In the genomic region with DNA sequence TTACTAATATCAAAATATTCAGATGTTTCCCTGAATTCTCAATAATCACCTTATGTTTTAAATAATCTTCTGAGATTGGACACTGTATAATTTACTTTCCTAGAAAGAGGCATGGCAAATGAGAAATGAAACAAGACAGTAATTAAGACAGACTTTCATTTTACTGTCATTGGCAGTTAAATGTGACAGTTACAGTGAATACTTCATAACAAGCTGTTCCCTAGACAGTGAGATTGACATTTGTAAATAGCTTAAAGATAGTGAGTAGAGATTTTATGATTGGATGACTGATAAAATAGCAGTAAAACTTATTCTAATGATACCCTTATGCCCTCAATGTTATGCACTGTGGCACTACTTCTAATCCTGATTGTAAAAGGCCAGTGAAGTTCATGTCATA, we compare ENCODE assay signal across 40 cellular contexts.
"Had no signal": no experiment of that assay in that cellular context is flagged by ENCODE, and none has a peak within 500 bp of the region (broad histone marks: within the 10 kb centered on the region; RNA-seq: fewer than 3 reads in every experiment).

No MANE protein-coding gene starts in this region.

- FAIRE-seq: astrocyte, bronchial epithelial cell had no signal

- DNase-seq: activated effector memory CD4-positive, alpha-beta T cell treated with anti-CD3 and anti-CD28 coated beads, Interleukin-2, amount 50 U/mL, for 16 hours; activated effector memory CD4-positive, alpha-beta T cell treated with Interleukin-2 at 50 U/mL for 16 hours; activated gamma-delta T cell; activated gamma-delta T cell treated with Interleukin-2 at 50 U/mL for 16 hours; activated naive CD4-positive, alpha-beta T cell; activated naive CD4-positive, alpha-beta T cell treated with anti-CD3 and anti-CD28 coated beads for 36 hours; activated naive CD4-positive, alpha-beta T cell treated with anti-CD3 and anti-CD28 coated beads, Interleukin-2, amount 10 ng/mL, durations not matched to agents 7 days and 5 days; activated naive CD4-positive, alpha-beta T cell treated with anti-CD3 and anti-CD28 coated beads, Interleukin-2, amount 50 U/mL, for 16 hours; activated naive CD4-positive, alpha-beta T cell treated with Interleukin-2 at 50 U/mL for 16 hours; activated naive CD8-positive, alpha-beta T cell treated with anti-CD3 and anti-CD28 coated beads for 36 hours; activated naive CD8-positive, alpha-beta T cell treated with anti-CD3 and anti-CD28 coated beads, Interleukin-2, amount 10 ng/mL, durations not matched to agents 7 days and 5 days; activated T-cell treated with anti-CD3 and anti-CD28 coated beads for 4 hours; activated T-cell treated with anti-CD3 and anti-CD28 coated beads, Interleukin-2, amount 50 U/mL, for 1 hour; activated T-cell treated with anti-CD3 and anti-CD28 coated beads, Interleukin-2, amount 50 U/mL, for 24 hours; activated T-cell treated with anti-CD3 and anti-CD28 coated beads, Interleukin-2, amount 50 U/mL, for 4 hours; activated T-cell treated with anti-CD3 and anti-CD28 coated beads, Interleukin-2, amount 50 U/mL, for 48 hours; activated T-cell treated with anti-CD3 and anti-CD28 coated beads, Interleukin-2, amount 50 U/mL, for 72 hours; adrenal gland; amniotic stem cell; amygdala; anterior cingulate cortex; aorta; body of pancreas; brain microvascular endothelial cell; caudate nucleus; central memory CD4-positive, alpha-beta T cell; cerebellar nuclear complex had no signal

- H3K9me3 Mint-ChIP-seq: activated naive CD4-positive, alpha-beta T cell treated with anti-CD3 and anti-CD28 coated beads for 36 hours; activated naive CD4-positive, alpha-beta T cell treated with anti-CD3 and anti-CD28 coated beads, Interleukin-2, amount 50 U/mL, for 24 hours; activated naive CD4-positive, alpha-beta T cell treated with anti-CD3 and anti-CD28 coated beads, Interleukin-2, amount 50 U/mL, for 72 hours; activated naive CD8-positive, alpha-beta T cell treated with anti-CD3 and anti-CD28 coated beads for 36 hours; activated naive CD8-positive, alpha-beta T cell treated with anti-CD3 and anti-CD28 coated beads, Interleukin-2, amount 10 ng/mL, durations not matched to agents 7 days and 5 days; activated T-helper 1 cell treated with anti-CD3 and anti-CD28 coated beads, Interleukin-12 subunit alpha, Interleukin-12 subunit beta, Interleukin-2, Interleukin-4 antibody, amounts not matched to agents 30 ng/mL and 10 ng/mL and 1 ng/mL, durations not matched to agents 14 hours and 24 hours and 36 hours; activated T-helper 17 cell treated with anti-CD3 and anti-CD28 coated beads, Interleukin-2, amount 50 U/mL, for 72 hours; activated T-helper 2 cell treated with anti-CD3 and anti-CD28 coated beads, Interferon-gamma antibody, Interleukin-2, Interleukin-4, amounts not matched to agents 10 μg/mL and 5 μg/mL and 100 μg/mL, durations not matched to agents 14 hours and 24 hours and 36 hours; brain had no signal

- H3K4me3 ChIP-seq: adrenal gland, ascending aorta, body of pancreas, breast epithelium, cardiac muscle cell had no signal

- H3K4me1 ChIP-seq: adrenal gland, ascending aorta, body of pancreas, breast epithelium had no signal

- H3K36me3 ChIP-seq: adrenal gland, ascending aorta, brain microvascular endothelial cell, cardiac muscle cell had no signal

- H3K27me3 Mint-ChIP-seq: activated naive CD4-positive, alpha-beta T cell treated with anti-CD3 and anti-CD28 coated beads, Interleukin-2, amount 10 ng/mL, durations not matched to agents 7 days and 5 days; activated naive CD4-positive, alpha-beta T cell treated with anti-CD3 and anti-CD28 coated beads, Interleukin-2, amount 50 U/mL, for 24 hours; activated naive CD8-positive, alpha-beta T cell; activated naive CD8-positive, alpha-beta T cell treated with anti-CD3 and anti-CD28 coated beads for 36 hours; activated naive CD8-positive, alpha-beta T cell treated with anti-CD3 and anti-CD28 coated beads, Interleukin-2, amount 10 ng/mL, durations not matched to agents 7 days and 5 days; activated T-cell treated with anti-CD3 and anti-CD28 coated beads, Interleukin-2, amount 50 U/mL, for 24 hours; activated T-helper 17 cell treated with anti-CD3 and anti-CD28 coated beads, Interleukin-2, amount 50 U/mL, for 72 hours; central memory CD8-positive, alpha-beta T cell had no signal

- H3K4me3 Mint-ChIP-seq: activated naive CD4-positive, alpha-beta T cell treated with anti-CD3 and anti-CD28 coated beads for 36 hours; activated naive CD4-positive, alpha-beta T cell treated with anti-CD3 and anti-CD28 coated beads, Interleukin-2, amount 10 ng/mL, durations not matched to agents 7 days and 5 days; activated naive CD4-positive, alpha-beta T cell treated with anti-CD3 and anti-CD28 coated beads, Interleukin-2, amount 50 U/mL, for 24 hours; activated naive CD8-positive, alpha-beta T cell; activated naive CD8-positive, alpha-beta T cell treated with anti-CD3 and anti-CD28 coated beads for 36 hours; activated naive CD8-positive, alpha-beta T cell treated with anti-CD3 and anti-CD28 coated beads, Interleukin-2, amount 10 ng/mL, durations not matched to agents 7 days and 5 days; activated T-cell treated with anti-CD3 and anti-CD28 coated beads, Interleukin-2, amount 50 U/mL, for 24 hours; activated T-cell treated with anti-CD3 and anti-CD28 coated beads, Interleukin-2, amount 50 U/mL, for 4 hours; activated T-cell treated with anti-CD3 and anti-CD28 coated beads, Interleukin-2, amount 50 U/mL, for 72 hours; activated T-helper 1 cell treated with anti-CD3 and anti-CD28 coated beads, Interleukin-12 subunit alpha, Interleukin-12 subunit beta, Interleukin-2, Interleukin-4 antibody, amounts not matched to agents 30 ng/mL and 10 ng/mL and 1 ng/mL, durations not matched to agents 14 hours and 24 hours and 36 hours; activated T-helper 17 cell treated with anti-CD3 and anti-CD28 coated beads, Interleukin-2, amount 50 U/mL, for 72 hours; brain; central memory CD8-positive, alpha-beta T cell had no signal

- H3K36me3 Mint-ChIP-seq: activated naive CD4-positive, alpha-beta T cell treated with anti-CD3 and anti-CD28 coated beads, Interleukin-2, amount 10 ng/mL, durations not matched to agents 7 days and 5 days; activated naive CD4-positive, alpha-beta T cell treated with anti-CD3 and anti-CD28 coated beads, Interleukin-2, amount 50 U/mL, for 24 hours; activated naive CD4-positive, alpha-beta T cell treated with anti-CD3 and anti-CD28 coated beads, Interleukin-2, amount 50 U/mL, for 72 hours; activated naive CD8-positive, alpha-beta T cell; activated naive CD8-positive, alpha-beta T cell treated with anti-CD3 and anti-CD28 coated beads for 36 hours; activated naive CD8-positive, alpha-beta T cell treated with anti-CD3 and anti-CD28 coated beads, Interleukin-2, amount 10 ng/mL, durations not matched to agents 7 days and 5 days; brain had no signal

- H3K9me3 ChIP-seq: adrenal gland, ascending aorta, body of pancreas, breast epithelium had no signal

- H3K4me1 Mint-ChIP-seq: activated naive CD4-positive, alpha-beta T cell treated with anti-CD3 and anti-CD28 coated beads, Interleukin-2, amount 10 ng/mL, durations not matched to agents 7 days and 5 days; activated naive CD4-positive, alpha-beta T cell treated with anti-CD3 and anti-CD28 coated beads, Interleukin-2, amount 50 U/mL, for 24 hours; activated naive CD8-positive, alpha-beta T cell treated with anti-CD3 and anti-CD28 coated beads for 36 hours; activated naive CD8-positive, alpha-beta T cell treated with anti-CD3 and anti-CD28 coated beads, Interleukin-2, amount 10 ng/mL, durations not matched to agents 7 days and 5 days; activated T-helper 17 cell treated with anti-CD3 and anti-CD28 coated beads, Interleukin-2, amount 50 U/mL, for 72 hours; central memory CD8-positive, alpha-beta T cell had no signal

- H3K27ac ChIP-seq: adrenal gland, ascending aorta, body of pancreas, brain microvascular endothelial cell, breast epithelium, cardiac muscle cell had no signal

- H3K27me3 ChIP-seq: adrenal gland, ascending aorta, body of pancreas, brain microvascular endothelial cell, breast epithelium, cardiac muscle cell had no signal

- ATAC-seq: activated naive CD4-positive, alpha-beta T cell treated with anti-CD3 and anti-CD28 coated beads, Interleukin-2, amount 50 U/mL, for 72 hours; activated T-cell treated with anti-CD3 and anti-CD28 coated beads, Interleukin-2, amount 50 U/mL, for 4 hours; activated T-cell treated with anti-CD3 and anti-CD28 coated beads, Interleukin-2, amount 50 U/mL, for 72 hours; activated T-helper 17 cell treated with anti-CD3 and anti-CD28 coated beads, Interleukin-2, amount 50 U/mL, for 72 hours; body of pancreas had no signal

- H3K27ac Mint-ChIP-seq: activated naive CD4-positive, alpha-beta T cell treated with anti-CD3 and anti-CD28 coated beads for 36 hours; activated naive CD4-positive, alpha-beta T cell treated with anti-CD3 and anti-CD28 coated beads, Interleukin-2, amount 10 ng/mL, durations not matched to agents 7 days and 5 days; activated naive CD4-positive, alpha-beta T cell treated with anti-CD3 and anti-CD28 coated beads, Interleukin-2, amount 50 U/mL, for 24 hours; activated naive CD4-positive, alpha-beta T cell treated with anti-CD3 and anti-CD28 coated beads, Interleukin-2, amount 50 U/mL, for 72 hours; activated naive CD8-positive, alpha-beta T cell; activated naive CD8-positive, alpha-beta T cell treated with anti-CD3 and anti-CD28 coated beads for 36 hours; activated naive CD8-positive, alpha-beta T cell treated with anti-CD3 and anti-CD28 coated beads, Interleukin-2, amount 10 ng/mL, durations not matched to agents 7 days and 5 days; activated T-cell treated with anti-CD3 and anti-CD28 coated beads, Interleukin-2, amount 50 U/mL, for 24 hours; activated T-cell treated with anti-CD3 and anti-CD28 coated beads, Interleukin-2, amount 50 U/mL, for 72 hours; activated T-helper 1 cell treated with anti-CD3 and anti-CD28 coated beads, Interleukin-12 subunit alpha, Interleukin-12 subunit beta, Interleukin-2, Interleukin-4 antibody, amounts not matched to agents 30 ng/mL and 10 ng/mL and 1 ng/mL, durations not matched to agents 14 hours and 24 hours and 36 hours; activated T-helper 17 cell treated with anti-CD3 and anti-CD28 coated beads, Interleukin-2, amount 50 U/mL, for 72 hours; activated T-helper 2 cell treated with anti-CD3 and anti-CD28 coated beads, Interferon-gamma antibody, Interleukin-2, Interleukin-4, amounts not matched to agents 10 μg/mL and 5 μg/mL and 100 μg/mL, durations not matched to agents 14 hours and 24 hours and 36 hours had no signal
